15 cellular contexts compared by ENCODE assay signal in genomic region chr9:136759436-136760325, GRCh38. TPM values are rescaled to one million over a fixed set of nuclear protein-coding genes. Genes with fewer than 3 reads are reported as not detected.
"Had no signal": no experiment of that assay in that cellular context is flagged by ENCODE, and none has a peak within 500 bp of the region (broad histone marks: within the 10 kb centered on the region; RNA-seq: fewer than 3 reads in every experiment).

No MANE protein-coding gene starts in this region.

- ATAC-seq: activated CD4-positive, CD25-positive, alpha-beta regulatory T cell treated with anti-CD3 and anti-CD28 coated beads, Interleukin-2, amount 50 U/mL, for 24 hours; activated CD8-positive, alpha-beta memory T cell treated with anti-CD3 and anti-CD28 coated beads, Interleukin-2, amount 10 ng/mL, durations not matched to agents 7 days and 5 days had no signal

- H3K9me3 ChIP-seq: ovary had no signal

- H3K27me3 ChIP-seq: ovary had no signal

- H3K4me3 ChIP-seq: esophagus muscularis mucosa, ovary, tibial artery had no signal

- DNase-seq: activated CD4-positive, alpha-beta T cell treated with anti-CD3 and anti-CD28 coated beads, Interleukin-2, amount 50 U/mL, for 4 hours; activated CD8-positive, alpha-beta memory T cell treated with anti-CD3 and anti-CD28 coated beads, Interleukin-2, amount 10 ng/mL, durations not matched to agents 7 days and 5 days; activated effector memory CD4-positive, alpha-beta T cell treated with Interleukin-2 at 50 U/mL for 16 hours; activated T-cell treated with anti-CD3 and anti-CD28 coated beads, Interleukin-2, amount 50 U/mL, for 24 hours; hypothalamus; immature natural killer cell; stimulated activated CD4-positive, alpha-beta T cell treated with anti-CD3 and anti-CD28 coated beads, Interleukin-15, amount 100 ng/mL, for 24 hours; stimulated activated CD4-positive, alpha-beta T cell treated with anti-CD3 and anti-CD28 coated beads, Interleukin-4, amount 100 ng/mL, for 4 hours; T-helper 2 cell; tibial artery had no signal

- H3K36me3 ChIP-seq: esophagus muscularis mucosa, ovary, tibial artery had no signal

- H3K27ac ChIP-seq: esophagus muscularis mucosa, ovary, tibial artery had no signal

RNA-seq across cellular contexts. Expression of gene LCN8, which starts 1.6 kb away (rescaled TPM):
- total RNA-seq: activated CD8-positive, alpha-beta memory T cell treated with anti-CD3 and anti-CD28 coated beads, Interleukin-2, amount 10 ng/mL, durations not matched to agents 7 days and 5 days; esophagus muscularis mucosa; fibroblast of villous mesenchyme; skeletal muscle tissue had no signal

RNA-seq across cellular contexts. Expression of gene LCN15, which starts 4.6 kb away (rescaled TPM):
- total RNA-seq: activated CD8-positive, alpha-beta memory T cell treated with anti-CD3 and anti-CD28 coated beads, Interleukin-2, amount 10 ng/mL, durations not matched to agents 7 days and 5 days; esophagus muscularis mucosa; fibroblast of villous mesenchyme; ovary; skeletal muscle tissue had no signal
- polyA plus RNA-seq: immature natural killer cell, ovary had no signal

RNA-seq across cellular contexts. Expression of gene LCN6, which starts 11.4 kb away (rescaled TPM):
- total RNA-seq: activated CD8-positive, alpha-beta memory T cell treated with anti-CD3 and anti-CD28 coated beads, Interleukin-2, amount 10 ng/mL, durations not matched to agents 7 days and 5 days; fibroblast of villous mesenchyme; skeletal muscle tissue had no signal
- polyA plus RNA-seq: immature natural killer cell had no signal

RNA-seq across cellular contexts. Expression of gene LCN10, which starts 16.9 kb away (rescaled TPM):
- polyA plus RNA-seq: immature natural killer cell had no signal
